8 cellular contexts compared by ENCODE assay signal in genomic region chr4:169024762-169025161, GRCh38. TPM values are rescaled to one million over a fixed set of nuclear protein-coding genes. Genes with fewer than 3 reads are reported as not detected.
DNase-seq lines count a peak whose midpoint lies in the region; ATAC-seq and TF ChIP-seq lines count a peak whose summit lies in the region.

No MANE protein-coding gene starts in this region.

- DNase-seq in AG10803 (ENCODE audit: low read depth) (peak; percentile 54), NCI-H2171 treated with DMSO at 0.1 percent for 48 hours (lab: John Stamatoyannopoulos, UW) (peak; percentile 14), dermis blood vessel endothelial cell (peak; percentile 72), midbrain (lab: John Stamatoyannopoulos, UW) (peak; percentile 56), GOT3 (lab: John Stamatoyannopoulos, UW) (no peak)
- DNase-seq in effector memory CD4-positive, alpha-beta T cell, result no peak

- H3K4me1 ChIP-seq in effector memory CD4-positive, alpha-beta T cell (ENCODE audit: control insufficient read depth, insufficient read depth, low read length, poor library complexity, severe bottlenecking), result no peaks in the 10 kb centered on the region

- ATAC-seq in GM18517 (IDR thresholded peaks at IDR 0.05; ENCODE audit: unreplicated experiment) (peak; percentile 88), HG02938 (IDR thresholded peaks at IDR 0.05; ENCODE audit: unreplicated experiment) (peak; percentile 89)

- no peak overlapping the region for H3K4me3 ChIP-seq in AG10803 (ENCODE audit: low read length)
- no peak overlapping the region for H3K4me3 ChIP-seq in effector memory CD4-positive, alpha-beta T cell (ENCODE audit: insufficient read depth, low read depth, low read length, poor library complexity, severe bottlenecking)

- H3K36me3 ChIP-seq in effector memory CD4-positive, alpha-beta T cell (ENCODE audit: control insufficient read depth, insufficient read depth, low read length), result no peaks in the 10 kb centered on the region

- no peak overlapping the region for H3K27ac ChIP-seq in effector memory CD4-positive, alpha-beta T cell (ENCODE audit: insufficient read depth, low read length, poor library complexity, severe bottlenecking)

- no peaks in the 10 kb centered on the region for H3K9me3 ChIP-seq in effector memory CD4-positive, alpha-beta T cell (ENCODE audit: control insufficient read depth, low read length)

- peaks cover 7% of the 10 kb centered on the region for H3K27me3 ChIP-seq in effector memory CD4-positive, alpha-beta T cell (replicated peaks; ENCODE audit: control insufficient read depth, insufficient read depth, low read length, poor library complexity, severe bottlenecking)

- TF ChIP-seq CTCF in AG10803 (conservative IDR thresholded peaks at IDR 0.05; ENCODE audit: low read length), result peak; percentile 80

RNA-seq across cellular contexts. Expression of gene CBR4, which starts 14.7 kb away (rescaled TPM):
- total RNA-seq in dermis blood vessel endothelial cell, result 14.7 and 20.1 TPM in 2 replicates

Comparison
In these comparisons a context has a peak if more than half of its experiments do, and no peak if none do; other contexts are left out.
1. DNase-seq: peak in AG10803 (single experiment), NCI-H2171 treated with DMSO at 0.1 percent for 48 hours (single experiment), dermis blood vessel endothelial cell (single experiment) and midbrain (single experiment); none in GOT3 (single experiment) and effector memory CD4-positive, alpha-beta T cell (0 of 3).